17 cellular contexts compared by ENCODE assay signal in the genomic region with DNA sequence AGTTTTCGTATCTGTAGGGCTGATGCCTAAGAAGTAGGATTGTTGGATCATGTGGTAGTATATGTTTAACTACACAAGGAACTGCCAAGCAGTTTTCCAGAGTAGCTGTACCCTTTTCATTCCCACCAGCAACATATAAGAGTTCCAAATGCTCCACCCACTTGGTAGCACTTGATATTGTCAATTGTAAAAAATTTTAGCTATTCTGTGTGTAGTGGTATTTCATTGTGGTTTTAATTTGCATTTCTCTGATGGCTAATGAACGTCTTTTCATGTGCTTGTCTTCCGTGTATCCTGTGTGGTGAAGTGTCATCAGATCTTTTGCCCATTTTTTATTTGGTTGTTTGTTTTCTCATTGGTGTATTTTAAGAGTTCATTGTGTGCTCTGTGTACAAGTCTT.
A peak's percentile ranks its signal among the peaks of the same experiment; 100 is the strongest.
DNase-seq lines count a peak whose midpoint lies in the region; ATAC-seq and TF ChIP-seq lines count a peak whose summit lies in the region.
"Had no signal": no experiment of that assay in that cellular context is flagged by ENCODE, and none has a peak within 500 bp of the region (broad histone marks: within the 10 kb centered on the region; RNA-seq: fewer than 3 reads in every experiment).

No MANE protein-coding gene starts in this region.

- H3K9me3 ChIP-seq in CD4-positive, CD25-positive, alpha-beta regulatory T cell (ENCODE audit: control insufficient read depth in 2 of 2, low read length in 2 of 2): no peaks in the 10 kb centered on the region
- H3K9me3 ChIP-seq in colonic mucosa: no peaks in the 10 kb centered on the region
- H3K9me3 ChIP-seq: neutrophil, right lobe of liver, testis had no signal

- no peak overlapping the region for H3K9ac ChIP-seq in colonic mucosa (ENCODE audit: low read depth in 2 of 2, low read length in 2 of 2)

- no peak overlapping the region for H3K4me3 ChIP-seq in CD4-positive, CD25-positive, alpha-beta regulatory T cell (ENCODE audit: low read depth, low read length)
- H3K4me3 ChIP-seq in colonic mucosa: no peak overlapping the region
- H3K4me3 ChIP-seq: right lobe of liver, testis had no signal

- peaks cover 1% of the 10 kb centered on the region for H3K27me3 ChIP-seq in CD4-positive, CD25-positive, alpha-beta regulatory T cell (ENCODE audit: control insufficient read depth, insufficient read depth, low read length)
- no peaks in the 10 kb centered on the region for H3K27me3 ChIP-seq in colonic mucosa
- H3K27me3 ChIP-seq: neutrophil, right lobe of liver, testis had no signal

- H3K4me1 ChIP-seq in CD4-positive, CD25-positive, alpha-beta regulatory T cell (ENCODE audit: control insufficient read depth, insufficient read depth, low read length, poor library complexity, severe bottlenecking): no peaks in the 10 kb centered on the region
- H3K4me1 ChIP-seq in colonic mucosa: no peaks in the 10 kb centered on the region
- H3K4me1 ChIP-seq: right lobe of liver had no signal

- no peaks in the 10 kb centered on the region for H3K27me3 Mint-ChIP-seq in CD4-positive, CD25-positive, alpha-beta regulatory T cell

- H3K9me3 Mint-ChIP-seq in CD4-positive, CD25-positive, alpha-beta regulatory T cell: peaks cover 0 to 2% (median 0%) of the 10 kb centered on the region in 7 donors

- no peak for TF ChIP-seq CTCF in colonic mucosa (IDR thresholded peaks at IDR 0.05)

- peak in 2 of 3 donors; percentile 1 to 10 for DNase-seq in CD4-positive, CD25-positive, alpha-beta regulatory T cell
- peak; percentile 30 for DNase-seq in LHCN-M2 (ENCODE audit: low read depth)
- DNase-seq in amniotic epithelial cell (ENCODE audit: low read depth): peak; percentile 18
- peak; percentile 11 for DNase-seq in myocyte (ENCODE audit: low read depth)
- DNase-seq in GM19238 (ENCODE audit: insufficient read length, low spot score): no peak
- no peak for DNase-seq in occipital lobe (lab: John Stamatoyannopoulos, UW)
- DNase-seq in colonic mucosa: no peak
- DNase-seq: activated CD4-positive, alpha-beta T cell treated with anti-CD3 and anti-CD28 coated beads for 48 hours; activated naive CD4-positive, alpha-beta T cell treated with anti-CD3 and anti-CD28 coated beads, Interleukin-2, amount 50 U/mL, for 16 hours; C1 segment of cervical spinal cord; effector CD4-positive, alpha-beta T cell; islet precursor cell; KG1; NCI-H1436 treated with DMSO at 0.1 percent for 48 hours; right lobe of liver; testis had no signal

- H3K27ac ChIP-seq in CD4-positive, CD25-positive, alpha-beta regulatory T cell (ENCODE audit: insufficient read depth, low read length, poor library complexity, severe bottlenecking): no peak overlapping the region
- H3K27ac ChIP-seq in colonic mucosa: no peak overlapping the region
- H3K27ac ChIP-seq: neutrophil, right lobe of liver, testis had no signal

- H3K36me3 ChIP-seq in CD4-positive, CD25-positive, alpha-beta regulatory T cell (ENCODE audit: control insufficient read depth, insufficient read depth, low read length): no peaks in the 10 kb centered on the region
- H3K36me3 ChIP-seq in colonic mucosa: no peaks in the 10 kb centered on the region
- H3K36me3 ChIP-seq: neutrophil, right lobe of liver had no signal

- H3K36me3 Mint-ChIP-seq in CD4-positive, CD25-positive, alpha-beta regulatory T cell: peaks cover 4% of the 10 kb centered on the region

- intact Hi-C loops in colonic mucosa (cut with DNase I): no loop called here

- no peak overlapping the region for H3K27ac Mint-ChIP-seq in CD4-positive, CD25-positive, alpha-beta regulatory T cell

- ATAC-seq in CD4-positive, CD25-positive, alpha-beta regulatory T cell (ENCODE audit: low read depth in 2 of 2): no peak
- ATAC-seq: right lobe of liver had no signal

- no peak overlapping the region for H3K4me3 Mint-ChIP-seq in CD4-positive, CD25-positive, alpha-beta regulatory T cell

- H3K4me1 Mint-ChIP-seq in CD4-positive, CD25-positive, alpha-beta regulatory T cell: peaks cover 0 to 12% (median 9%) of the 10 kb centered on the region in 4 donors

Comparison
In these comparisons a context has a peak if more than half of its experiments do, and no peak if none do; other contexts are left out.
1. DNase-seq: peak in CD4-positive, CD25-positive, alpha-beta regulatory T cell (2 of 3), LHCN-M2 (single experiment), amniotic epithelial cell (single experiment) and myocyte (single experiment); none in GM19238 (single experiment), occipital lobe (single experiment) and colonic mucosa (single experiment).